Comparison of ENCODE assay signal across 1 cellular context in the genomic region with DNA sequence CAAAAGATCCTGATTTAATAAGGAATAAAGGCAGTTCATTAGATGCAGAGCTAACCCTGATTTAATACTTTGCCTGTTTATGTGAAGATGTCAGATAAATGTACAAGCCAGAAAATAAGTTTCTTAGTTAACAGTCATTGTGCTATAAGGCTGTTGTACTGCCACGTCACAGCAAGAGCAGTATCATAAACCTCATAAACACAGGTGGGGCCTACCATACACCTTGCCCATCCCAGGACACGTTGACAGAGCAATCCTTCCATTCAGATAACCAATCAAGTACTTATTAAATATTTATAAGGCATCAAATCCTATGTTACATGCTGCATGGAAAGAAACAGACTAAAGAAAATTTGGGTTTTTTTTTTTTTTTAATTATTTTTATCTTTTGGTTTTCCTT.
TF ChIP-seq lines count a peak whose summit lies in the region.

No MANE protein-coding gene starts in this region.

TF ChIP-seq in H1, 55 proteins besides CTCF, POLR2A, EP300 and RAD21:
- TF ChIP-seq EGR1 (IDR thresholded peaks at IDR 0.05; ENCODE audit: borderline replicate concordance, low read depth, low read length) (no peak), TAF1 (IDR thresholded peaks at IDR 0.05; ENCODE audit: low read depth, low read length) (no peak), POLR2AphosphoS5 (IDR thresholded peaks at IDR 0.05; ENCODE audit: low read depth, low read length) (0 out of 2 replicates have a peak, but pooled peaks have one; percentile 8)
